ENCODE assay signal across 22 cellular contexts in genomic region chr2:218168016-218168415, GRCh38. TPM values are rescaled to one million over a fixed set of nuclear protein-coding genes. Genes with fewer than 3 reads are reported as not detected.
DNase-seq lines count a peak whose midpoint lies in the region; ATAC-seq, FAIRE-seq and TF ChIP-seq lines count a peak whose summit lies in the region.
"Had no signal": no experiment of that assay in that cellular context is flagged by ENCODE, and none has a peak within 500 bp of the region (broad histone marks: within the 10 kb centered on the region; RNA-seq: fewer than 3 reads in every experiment).

No MANE protein-coding gene starts in this region.

- H3K9me3 ChIP-seq in Caco-2: no peaks in the 10 kb centered on the region; the same call in 1 of the 2 replicates
- H3K9me3 ChIP-seq in CD4-positive, alpha-beta memory T cell (ENCODE audit: control insufficient read depth in 1 of 2, low read length in 2 of 2): no peaks in the 10 kb centered on the region

- H3K36me3 ChIP-seq in Caco-2 (ENCODE audit: control insufficient read depth, insufficient read depth, low read length): no peaks in the 10 kb centered on the region
- H3K36me3 ChIP-seq in CD4-positive, alpha-beta memory T cell (ENCODE audit: insufficient read depth, low read length): no peaks in the 10 kb centered on the region

- intact Hi-C loops in natural killer cell (cut with micrococcal nuclease): no loop called here
- intact Hi-C loops in Caco-2 (cut with micrococcal nuclease; ENCODE audit: unreplicated experiment): no loop called here
- intact Hi-C loops in CD4-positive, alpha-beta memory T cell (cut with micrococcal nuclease): loop anchor here (5.0 kb wide), 1 partner anchor 679 kb away; no protein-coding TSS in a partner anchor

- H3K9me3 Mint-ChIP-seq in natural killer cell (no peaks in the 10 kb centered on the region), Caco-2 (ENCODE audit: unreplicated experiment) (no peaks in the 10 kb centered on the region)
- no peaks in the 10 kb centered on the region for H3K9me3 Mint-ChIP-seq in CD4-positive, alpha-beta memory T cell
- H3K9me3 Mint-ChIP-seq: CD4-positive, alpha-beta T cell had no signal

- no peaks in the 10 kb centered on the region for H3K27me3 ChIP-seq in Caco-2 (replicated peaks; ENCODE audit: control insufficient read depth, insufficient read depth, low read length)
- H3K27me3 ChIP-seq in CD4-positive, alpha-beta memory T cell (ENCODE audit: insufficient read depth, low read length): no peaks in the 10 kb centered on the region

- H3K27ac Mint-ChIP-seq in natural killer cell (peak overlapping the region; percentile 89 to 92), Caco-2 (ENCODE audit: unreplicated experiment) (no peak overlapping the region)
- no peak overlapping the region for H3K27ac Mint-ChIP-seq in CD4-positive, alpha-beta memory T cell
- H3K27ac Mint-ChIP-seq: CD4-positive, alpha-beta T cell had no signal

- H3K4me1 ChIP-seq in Caco-2: peaks cover 15% of the 10 kb centered on the region
- H3K4me1 ChIP-seq in CD4-positive, alpha-beta memory T cell (ENCODE audit: insufficient read depth, low read length): peaks cover 30% of the 10 kb centered on the region

- H3K4me3 Mint-ChIP-seq in natural killer cell: peak overlapping the region; percentile 94
- H3K4me3 Mint-ChIP-seq in Caco-2 (ENCODE audit: unreplicated experiment): no peak overlapping the region
- H3K4me3 Mint-ChIP-seq in CD4-positive, alpha-beta memory T cell: peak overlapping the region in 3 of 8 donors; percentile 4 to 50 (median 37)
- H3K4me3 Mint-ChIP-seq: CD4-positive, alpha-beta T cell had no signal

- peaks cover 11% of the 10 kb centered on the region for H3K36me3 Mint-ChIP-seq in natural killer cell
- H3K36me3 Mint-ChIP-seq in Caco-2 (ENCODE audit: insufficient read depth, unreplicated experiment): no peaks in the 10 kb centered on the region
- peaks cover 0 to 5% of the 10 kb centered on the region in 2 donors for H3K36me3 Mint-ChIP-seq in CD4-positive, alpha-beta memory T cell

- TF ChIP-seq CTCF in AG10803 (conservative IDR thresholded peaks at IDR 0.05; ENCODE audit: low read length) (no peak), natural killer cell (IDR thresholded peaks at IDR 0.05) (no peak), Caco-2 (IDR thresholded peaks at IDR 0.05; ENCODE audit: insufficient read depth in 1 of 2, low read depth in 1 of 2, low read length in 1 of 2, severe bottlenecking in 1 of 2, unreplicated experiment in 1 of 2) (no peak)

- no peak for ATAC-seq in natural killer cell

- no peak for FAIRE-seq in RCC 7860 (lab: Jason Lieb, UNC)

- H3K4me3 ChIP-seq in AG10803 (ENCODE audit: low read length) (no peak overlapping the region), Caco-2 (ENCODE audit: low read depth, low read length) (no peak overlapping the region)
- H3K4me3 ChIP-seq in CD4-positive, alpha-beta memory T cell (ENCODE audit: low read length in 2 of 2): no peak overlapping the region

- H3K27me3 Mint-ChIP-seq in natural killer cell (ENCODE audit: low read depth in 2 of 2) (peaks cover 0 to 2% of the 10 kb centered on the region in 2 donors), Caco-2 (ENCODE audit: insufficient read depth, unreplicated experiment) (peaks cover 6% of the 10 kb centered on the region)
- H3K27me3 Mint-ChIP-seq in CD4-positive, alpha-beta memory T cell: peaks cover 2 to 6% of the 10 kb centered on the region in 2 donors

- DNase-seq in AG10803 (ENCODE audit: low read depth) (peak; percentile 6), RCC 7860 (ENCODE audit: low spot score) (peak; percentile 2), epithelial cell of prostate (ENCODE audit: low read depth, low spot score) (peak; percentile 14), natural killer cell (no peak), Caco-2 (no peak), DMS53 treated with DMSO at 0.1 percent for 48 hours (lab: John Stamatoyannopoulos, UW; ENCODE audit: unreplicated experiment) (no peak), SW480 (ENCODE audit: low spot score) (no peak)
- no peak for DNase-seq in CD4-positive, alpha-beta memory T cell
- DNase-seq: CD4-positive, alpha-beta T cell; DMS53; H7; NCI-H1417 treated with DMSO at 0.1 percent for 48 hours; NCI-H187 treated with DMSO at 0.1 percent for 48 hours; NCI-H2227 treated with DMSO at 0.1 percent for 48 hours; NCI-H774; OCI-M1; RPMI8226; SHP77 treated with DMSO at 0.1 percent for 48 hours had no signal

- H3K27ac ChIP-seq in epithelial cell of prostate: peak overlapping the region; percentile 24
- no peak overlapping the region for H3K27ac ChIP-seq in CD4-positive, alpha-beta memory T cell (ENCODE audit: low read depth, low read length)
- H3K27ac ChIP-seq: KMS-11 had no signal

- CTCF ChIA-PET in Caco-2 (lab: Charles Lee): no interaction called here
- CTCF ChIA-PET in CD4-positive, alpha-beta memory T cell (lab: Charles Lee; ENCODE audit: partially characterized antibody): interaction anchor here (0.8 to 2.0 kb wide), 9 partner anchors 10 to 102 kb away, joined by 3 to 6 read pairs (median 4); partner anchors contain the start of genes AAMP and PNKD

- H3K4me1 Mint-ChIP-seq in natural killer cell (peaks cover 63 to 68% of the 10 kb centered on the region in 2 donors), Caco-2 (ENCODE audit: low read depth, unreplicated experiment) (peaks cover 19% of the 10 kb centered on the region)
- peaks cover 19 to 41% (median 30%) of the 10 kb centered on the region in 4 donors for H3K4me1 Mint-ChIP-seq in CD4-positive, alpha-beta memory T cell

- POLR2A ChIA-PET in Caco-2 (lab: Charles Lee): no interaction called here
- POLR2A ChIA-PET in CD4-positive, alpha-beta memory T cell (lab: Charles Lee; ENCODE audit: partially characterized antibody): interaction anchor here (1.2 to 1.7 kb wide), 2 partner anchors 28 to 49 kb away, joined by 3 to 6 read pairs; partner anchors contain the start of gene ARPC2

- BruUV-seq in Caco-2 (replicated peaks; lab: Mats Ljungman, UMichigan): no TSS peak

RNA-seq across cellular contexts. Expression of gene CXCR1, which starts 1.3 kb away (rescaled TPM):
- total RNA-seq in natural killer cell (10 to 100 TPM in 2 of 3 donors, 1 to 10 TPM in 1; 9.1 to 19.2 (median 10.6) TPM), Caco-2 (2022) (not detected in 2 replicates)
- total RNA-seq in CD4-positive, alpha-beta memory T cell: not detected
- not detected for polyA plus RNA-seq in CD4-positive, alpha-beta memory T cell
- total RNA-seq: A172, H7, HT-29 had no signal
- polyA plus RNA-seq: BJ had no signal

RNA-seq across cellular contexts. Expression of gene CXCR2, which starts 42.2 kb away (rescaled TPM):
- 10 to 100 TPM; 24.3 to 35.3 (median 25.8) TPM for total RNA-seq in natural killer cell
- not detected in 2 replicates for total RNA-seq in Caco-2 (2022)
- total RNA-seq in CD4-positive, alpha-beta memory T cell: not detected
- polyA plus RNA-seq in CD4-positive, alpha-beta memory T cell: not detected
- total RNA-seq: A172; CD4-positive, alpha-beta T cell; H7; HT-29 had no signal
- polyA plus RNA-seq: BJ had no signal

RNA-seq across cellular contexts. Expression of gene ARPC2, which starts 49.0 kb away (rescaled TPM):
- total RNA-seq in natural killer cell (100 to 1,000 TPM; 824 to 880 (median 830) TPM), Caco-2 (2022) (284 and 290 TPM in 2 replicates)
- 100 to 1,000 TPM; 412 to 414 TPM for total RNA-seq in CD4-positive, alpha-beta memory T cell
- polyA plus RNA-seq in CD4-positive, alpha-beta memory T cell: 1,000 to 10,000 TPM in 1 of 2 donors, 100 to 1,000 TPM in 1; 843 to 1,042 TPM

Comparison
In these comparisons a context has a peak if more than half of its experiments do, and no peak if none do; other contexts are left out.
1. DNase-seq: peak in AG10803 (single experiment), RCC 7860 (single experiment) and epithelial cell of prostate (single experiment); none in natural killer cell (single experiment), Caco-2 (0 of 2), DMS53 treated with DMSO at 0.1 percent for 48 hours (single experiment), SW480 (single experiment) and CD4-positive, alpha-beta memory T cell (0 of 5).
2. H3K27ac Mint-ChIP-seq: peak in natural killer cell (2 of 2); none in Caco-2 (single experiment) and CD4-positive, alpha-beta memory T cell (0 of 7).
3. RNA of gene CXCR1, which starts 1.3 kb away (total RNA-seq): 9.1 to 19.2 TPM in natural killer cell; not detected in CD4-positive, alpha-beta memory T cell and not detected in Caco-2; every median in the first group is over 4 times any median in the second.
4. RNA of gene CXCR2, which starts 42.2 kb away (total RNA-seq): 24.3 to 35.3 TPM in natural killer cell; not detected in CD4-positive, alpha-beta memory T cell and not detected in Caco-2; every median in the first group is over 10 times any median in the second.